9 cellular contexts compared by ENCODE assay signal in genomic region chr9:136107155-136107952, GRCh38. TPM values are rescaled to one million over a fixed set of nuclear protein-coding genes. Genes with fewer than 3 reads are reported as not detected.
A peak's percentile ranks its signal among the peaks of the same experiment; 100 is the strongest.
DNase-seq lines count a peak whose midpoint lies in the region; ATAC-seq, FAIRE-seq and TF ChIP-seq lines count a peak whose summit lies in the region.
"Had no signal": no experiment of that assay in that cellular context is flagged by ENCODE, and none has a peak within 500 bp of the region (broad histone marks: within the 10 kb centered on the region; RNA-seq: fewer than 3 reads in every experiment).

No MANE protein-coding gene starts in this region.

- H3K4me3 Mint-ChIP-seq in CD4-positive, alpha-beta memory T cell: peak overlapping the region; percentile 41 to 85 (median 72)
- peak overlapping the region; percentile 85 to 91 (median 86) for H3K4me3 Mint-ChIP-seq in immature natural killer cell

- no peak for TF ChIP-seq CTCF in WERI-Rb-1 (IDR thresholded peaks at IDR 0.05; ENCODE audit: low read depth, low read length)

- ATAC-seq in GM18861 (IDR thresholded peaks at IDR 0.05; ENCODE audit: unreplicated experiment): no peak
- no peak for ATAC-seq in HG02798 (IDR thresholded peaks at IDR 0.05; ENCODE audit: poor library complexity, unreplicated experiment)
- no peak for ATAC-seq in HG03354 (IDR thresholded peaks at IDR 0.05; ENCODE audit: poor library complexity, severe bottlenecking, unreplicated experiment)

- H3K9me3 Mint-ChIP-seq in CD4-positive, alpha-beta memory T cell: no peaks in the 10 kb centered on the region
- H3K9me3 Mint-ChIP-seq in immature natural killer cell: no peaks in the 10 kb centered on the region

- POLR2A ChIA-PET in CD4-positive, alpha-beta memory T cell (lab: Charles Lee; ENCODE audit: partially characterized antibody): interaction anchor here (1.4 to 11.1 kb wide), 4 partner anchors 10 to 146 kb away, joined by 3 to 155 read pairs (median 36); partner anchors contain the start of genes NACC2, TMEM250 and UBAC1

- peak; percentile 75 for FAIRE-seq in GM19239 (lab: Jason Lieb, UNC)

- H3K36me3 ChIP-seq in CD4-positive, alpha-beta memory T cell (ENCODE audit: insufficient read depth, low read length): no peaks in the 10 kb centered on the region
- H3K36me3 ChIP-seq in WERI-Rb-1: no peaks in the 10 kb centered on the region

- peak; percentile 29 to 76 (median 40) for DNase-seq in CD4-positive, alpha-beta memory T cell
- DNase-seq in GM19239 (ENCODE audit: insufficient read length, low spot score): peak; percentile 78
- peak; percentile 90 for DNase-seq in WERI-Rb-1
- DNase-seq in immature natural killer cell: peak; percentile 78 to 79 (median 79)
- DNase-seq in posterior cingulate gyrus: no peak
- DNase-seq: NCI-H1092 treated with DMSO at 0.1 percent for 48 hours had no signal

- H3K27ac ChIP-seq in CD4-positive, alpha-beta memory T cell (ENCODE audit: low read depth, low read length): peak overlapping the region; percentile 54
- H3K27ac ChIP-seq in WERI-Rb-1: peak overlapping the region; percentile 88

- intact Hi-C loops in CD4-positive, alpha-beta memory T cell (cut with micrococcal nuclease): no loop called here
- intact Hi-C loops in posterior cingulate gyrus (cut with DNase I): loop anchor here (5.0 kb wide), 1 partner anchor 55 kb away; no protein-coding TSS in a partner anchor

- H3K27me3 ChIP-seq in CD4-positive, alpha-beta memory T cell (ENCODE audit: insufficient read depth, low read length): no peaks in the 10 kb centered on the region
- no peaks in the 10 kb centered on the region for H3K27me3 ChIP-seq in WERI-Rb-1 (ENCODE audit: insufficient read depth, low read depth, severe bottlenecking)

- peaks cover 66% of the 10 kb centered on the region for H3K4me1 ChIP-seq in CD4-positive, alpha-beta memory T cell (ENCODE audit: insufficient read depth, low read length)

- no peaks in the 10 kb centered on the region for H3K9me3 ChIP-seq in CD4-positive, alpha-beta memory T cell (ENCODE audit: control insufficient read depth in 1 of 2, low read length in 2 of 2)
- H3K9me3 ChIP-seq in WERI-Rb-1 (ENCODE audit: severe bottlenecking): peaks cover 2% of the 10 kb centered on the region

- CTCF ChIA-PET in CD4-positive, alpha-beta memory T cell (lab: Charles Lee; ENCODE audit: partially characterized antibody): interaction anchor here (1.1 to 2.7 kb wide), 4 partner anchors 11 to 140 kb away, joined by 4 to 10 read pairs (median 4); partner anchors contain the start of gene TMEM250

- no peaks in the 10 kb centered on the region for H3K27me3 Mint-ChIP-seq in CD4-positive, alpha-beta memory T cell
- peaks cover 0 to 18% (median 6%) of the 10 kb centered on the region in 3 donors for H3K27me3 Mint-ChIP-seq in immature natural killer cell (ENCODE audit: low read depth in 3 of 3)

- peak overlapping the region; percentile 82 to 94 (median 89) for H3K27ac Mint-ChIP-seq in CD4-positive, alpha-beta memory T cell
- peak overlapping the region; percentile 91 to 97 (median 96) for H3K27ac Mint-ChIP-seq in immature natural killer cell

- H3K36me3 Mint-ChIP-seq in CD4-positive, alpha-beta memory T cell: no peaks in the 10 kb centered on the region
- H3K36me3 Mint-ChIP-seq in immature natural killer cell: no peaks in the 10 kb centered on the region

- H3K4me1 Mint-ChIP-seq in CD4-positive, alpha-beta memory T cell: peaks cover 14 to 65% (median 42%) of the 10 kb centered on the region in 4 donors
- H3K4me1 Mint-ChIP-seq in immature natural killer cell: peaks cover 48 to 65% of the 10 kb centered on the region in 2 donors

- H3K4me3 ChIP-seq in CD4-positive, alpha-beta memory T cell (ENCODE audit: low read length in 2 of 2): peak overlapping the region in 1 of 2 donors; percentile 14
- H3K4me3 ChIP-seq in WERI-Rb-1 (ENCODE audit: low read depth, low read length): peak overlapping the region; percentile 9

RNA-seq across cellular contexts. Expression of gene TMEM250, which starts 11.3 kb away (rescaled TPM):
- total RNA-seq in CD4-positive, alpha-beta memory T cell: 10 to 100 TPM; 52.1 to 55.8 TPM
- 10 to 100 TPM; 46.7 to 67.3 TPM for polyA plus RNA-seq in CD4-positive, alpha-beta memory T cell
- 10 to 100 TPM; 44.3 to 78.6 (median 44.6) TPM for polyA plus RNA-seq in immature natural killer cell

RNA-seq across cellular contexts. Expression of gene NACC2, which starts 12.3 kb away (rescaled TPM):
- total RNA-seq in CD4-positive, alpha-beta memory T cell: 10 to 100 TPM; 11.5 to 12.2 TPM
- polyA plus RNA-seq in CD4-positive, alpha-beta memory T cell: 1 to 10 TPM in 1 of 2 donors, under 1 TPM in 1; 0.58 to 2.6 TPM
- 1 to 10 TPM; 2.1 to 6.2 (median 2.8) TPM for polyA plus RNA-seq in immature natural killer cell

Comparison
In these comparisons a context has a peak if more than half of its experiments do, and no peak if none do; other contexts are left out.
1. DNase-seq: peak in CD4-positive, alpha-beta memory T cell (5 of 5), GM19239 (single experiment), WERI-Rb-1 (single experiment) and immature natural killer cell (3 of 3); none in posterior cingulate gyrus (0 of 10).